22 cellular contexts compared by ENCODE assay signal in genomic region chr20:49171928-49172327, GRCh38. TPM values are rescaled to one million over a fixed set of nuclear protein-coding genes. Genes with fewer than 3 reads are reported as not detected.
DNase-seq lines count a peak whose midpoint lies in the region; ATAC-seq lines count a peak whose summit lies in the region.
"Had no signal": no experiment of that assay in that cellular context is flagged by ENCODE, and none has a peak within 500 bp of the region (broad histone marks: within the 10 kb centered on the region; RNA-seq: fewer than 3 reads in every experiment).

No MANE protein-coding gene starts in this region.

- H3K4me3 Mint-ChIP-seq in activated T-cell treated with anti-CD3 and anti-CD28 coated beads, Interleukin-2, amount 50 U/mL, for 72 hours: no peak overlapping the region
- no peak overlapping the region for H3K4me3 Mint-ChIP-seq in activated T-helper 17 cell treated with anti-CD3 and anti-CD28 coated beads, Interleukin-2, amount 50 U/mL, for 72 hours
- no peak overlapping the region for H3K4me3 Mint-ChIP-seq in activated naive CD8-positive, alpha-beta T cell treated with anti-CD3 and anti-CD28 coated beads, Interleukin-2, amount 50 U/mL, for 24 hours
- H3K4me3 Mint-ChIP-seq: activated CD4-positive, alpha-beta T cell treated with anti-CD3 and anti-CD28 coated beads, Interleukin-2, amount 10 ng/mL, durations not matched to agents 7 days and 5 days; activated CD8-positive, alpha-beta memory T cell treated with anti-CD3 and anti-CD28 coated beads, Interleukin-2, amount 10 ng/mL, durations not matched to agents 7 days and 5 days; stimulated activated naive CD8-positive, alpha-beta T cell treated with anti-CD3 and anti-CD28 coated beads, Interleukin-15, Interleukin-2, amounts not matched to agents 100 ng/mL and 50 ng/mL, for 24 hours had no signal

- no peak for DNase-seq in activated T-cell treated with anti-CD3 and anti-CD28 coated beads, Interleukin-2, amount 50 U/mL, for 72 hours
- no peak for DNase-seq in activated T-cell treated with anti-CD3 and anti-CD28 coated beads, Interleukin-2, amount 50 U/mL, for 1 hour
- peak; percentile 25 for DNase-seq in midbrain (lab: John Stamatoyannopoulos, UW)
- no peak for DNase-seq in activated naive CD4-positive, alpha-beta T cell treated with Interleukin-2 at 50 U/mL for 16 hours
- DNase-seq in activated naive CD8-positive, alpha-beta T cell treated with anti-CD3 and anti-CD28 coated beads, Interleukin-2, amount 50 U/mL, for 24 hours: no peak
- DNase-seq: activated CD4-positive, alpha-beta T cell treated with anti-CD3 and anti-CD28 coated beads, Interleukin-2, amount 10 ng/mL, durations not matched to agents 7 days and 5 days; activated CD8-positive, alpha-beta memory T cell treated with anti-CD3 and anti-CD28 coated beads, Interleukin-2, amount 10 ng/mL, durations not matched to agents 7 days and 5 days; activated naive CD4-positive, alpha-beta T cell treated with anti-CD3 and anti-CD28 coated beads, Interleukin-2, amount 50 U/mL, for 16 hours; DMS79 treated with DMSO at 0.1 percent for 48 hours; KG1; left lung; mesendoderm; MG63; NCI-H1105 treated with DMSO at 0.1 percent for 48 hours; NCI-H2029 treated with DMSO at 0.1 percent for 48 hours; Right ventricle myocardium superior; T-helper 9 cell had no signal

- H3K27ac Mint-ChIP-seq in activated T-cell treated with anti-CD3 and anti-CD28 coated beads, Interleukin-2, amount 50 U/mL, for 72 hours: peak overlapping the region; percentile 72
- peak overlapping the region; percentile 43 for H3K27ac Mint-ChIP-seq in activated T-helper 17 cell treated with anti-CD3 and anti-CD28 coated beads, Interleukin-2, amount 50 U/mL, for 72 hours
- H3K27ac Mint-ChIP-seq in activated naive CD8-positive, alpha-beta T cell treated with anti-CD3 and anti-CD28 coated beads, Interleukin-2, amount 50 U/mL, for 24 hours: no peak overlapping the region
- H3K27ac Mint-ChIP-seq: activated CD4-positive, alpha-beta T cell treated with anti-CD3 and anti-CD28 coated beads, Interleukin-2, amount 10 ng/mL, durations not matched to agents 7 days and 5 days; stimulated activated naive CD8-positive, alpha-beta T cell treated with anti-CD3 and anti-CD28 coated beads, Interleukin-15, Interleukin-2, amounts not matched to agents 100 ng/mL and 50 ng/mL, for 24 hours had no signal

- H3K9me3 Mint-ChIP-seq in activated T-cell treated with anti-CD3 and anti-CD28 coated beads, Interleukin-2, amount 50 U/mL, for 72 hours: no peaks in the 10 kb centered on the region
- H3K9me3 Mint-ChIP-seq in activated T-helper 17 cell treated with anti-CD3 and anti-CD28 coated beads, Interleukin-2, amount 50 U/mL, for 72 hours: no peaks in the 10 kb centered on the region
- no peaks in the 10 kb centered on the region for H3K9me3 Mint-ChIP-seq in activated naive CD8-positive, alpha-beta T cell treated with anti-CD3 and anti-CD28 coated beads, Interleukin-2, amount 50 U/mL, for 24 hours
- H3K9me3 Mint-ChIP-seq: activated CD4-positive, alpha-beta T cell treated with anti-CD3 and anti-CD28 coated beads, Interleukin-2, amount 10 ng/mL, durations not matched to agents 7 days and 5 days; stimulated activated naive CD8-positive, alpha-beta T cell treated with anti-CD3 and anti-CD28 coated beads, Interleukin-15, Interleukin-2, amounts not matched to agents 100 ng/mL and 50 ng/mL, for 24 hours had no signal

- ATAC-seq in activated T-cell treated with anti-CD3 and anti-CD28 coated beads, Interleukin-2, amount 50 U/mL, for 72 hours (replicated peaks in 1 of 2): no peak
- no peak for ATAC-seq in activated T-helper 17 cell treated with anti-CD3 and anti-CD28 coated beads, Interleukin-2, amount 50 U/mL, for 72 hours (replicated peaks)
- ATAC-seq in activated naive CD8-positive, alpha-beta T cell treated with anti-CD3 and anti-CD28 coated beads, Interleukin-2, amount 50 U/mL, for 24 hours: no peak
- no peak for ATAC-seq in HG03432 (IDR thresholded peaks at IDR 0.05; ENCODE audit: unreplicated experiment)
- no peak for ATAC-seq in GM18517 (IDR thresholded peaks at IDR 0.05; ENCODE audit: unreplicated experiment)
- ATAC-seq: HCT116, left lung had no signal

- peaks cover 3 to 10% of the 10 kb centered on the region in 2 donors for H3K36me3 Mint-ChIP-seq in activated T-cell treated with anti-CD3 and anti-CD28 coated beads, Interleukin-2, amount 50 U/mL, for 72 hours (ENCODE audit: insufficient read depth in 2 of 2)
- H3K36me3 Mint-ChIP-seq in activated T-helper 17 cell treated with anti-CD3 and anti-CD28 coated beads, Interleukin-2, amount 50 U/mL, for 72 hours (ENCODE audit: low read depth): peaks cover 71% of the 10 kb centered on the region
- H3K36me3 Mint-ChIP-seq in activated naive CD8-positive, alpha-beta T cell treated with anti-CD3 and anti-CD28 coated beads, Interleukin-2, amount 50 U/mL, for 24 hours (ENCODE audit: low read depth): peaks cover 28% of the 10 kb centered on the region

- H3K4me1 Mint-ChIP-seq in activated T-cell treated with anti-CD3 and anti-CD28 coated beads, Interleukin-2, amount 50 U/mL, for 72 hours (ENCODE audit: low read depth): peaks cover 59% of the 10 kb centered on the region
- peaks cover 23% of the 10 kb centered on the region for H3K4me1 Mint-ChIP-seq in activated T-helper 17 cell treated with anti-CD3 and anti-CD28 coated beads, Interleukin-2, amount 50 U/mL, for 72 hours
- H3K4me1 Mint-ChIP-seq in activated naive CD8-positive, alpha-beta T cell treated with anti-CD3 and anti-CD28 coated beads, Interleukin-2, amount 50 U/mL, for 24 hours: peaks cover 47% of the 10 kb centered on the region

- no peaks in the 10 kb centered on the region for H3K27me3 Mint-ChIP-seq in activated T-cell treated with anti-CD3 and anti-CD28 coated beads, Interleukin-2, amount 50 U/mL, for 72 hours (ENCODE audit: low read depth)
- no peaks in the 10 kb centered on the region for H3K27me3 Mint-ChIP-seq in activated T-helper 17 cell treated with anti-CD3 and anti-CD28 coated beads, Interleukin-2, amount 50 U/mL, for 72 hours
- no peaks in the 10 kb centered on the region for H3K27me3 Mint-ChIP-seq in activated naive CD8-positive, alpha-beta T cell treated with anti-CD3 and anti-CD28 coated beads, Interleukin-2, amount 50 U/mL, for 24 hours
- H3K27me3 Mint-ChIP-seq: activated CD4-positive, alpha-beta T cell treated with anti-CD3 and anti-CD28 coated beads, Interleukin-2, amount 10 ng/mL, durations not matched to agents 7 days and 5 days; activated CD8-positive, alpha-beta memory T cell treated with anti-CD3 and anti-CD28 coated beads, Interleukin-2, amount 10 ng/mL, durations not matched to agents 7 days and 5 days; stimulated activated naive CD8-positive, alpha-beta T cell treated with anti-CD3 and anti-CD28 coated beads, Interleukin-15, Interleukin-2, amounts not matched to agents 100 ng/mL and 50 ng/mL, for 24 hours had no signal

RNA-seq across cellular contexts. Expression of gene STAU1, which starts 16.2 kb away (rescaled TPM):
- 10 to 100 TPM; 80.5 to 83.3 TPM for total RNA-seq in activated T-cell treated with anti-CD3 and anti-CD28 coated beads, Interleukin-2, amount 50 U/mL, for 72 hours
- total RNA-seq in activated T-helper 17 cell treated with anti-CD3 and anti-CD28 coated beads, Interleukin-2, amount 50 U/mL, for 72 hours: 10 to 100 TPM; 73.3 to 88.2 TPM

RNA-seq across cellular contexts. Expression of gene DDX27, which starts 47.3 kb away (rescaled TPM):
- total RNA-seq in activated T-cell treated with anti-CD3 and anti-CD28 coated beads, Interleukin-2, amount 50 U/mL, for 72 hours: 10 to 100 TPM; 49.6 to 49.8 TPM
- total RNA-seq in activated T-helper 17 cell treated with anti-CD3 and anti-CD28 coated beads, Interleukin-2, amount 50 U/mL, for 72 hours: 10 to 100 TPM; 35.6 to 56.3 TPM
